Comparison of ENCODE assay signal across 11 cellular contexts in the genomic region with DNA sequence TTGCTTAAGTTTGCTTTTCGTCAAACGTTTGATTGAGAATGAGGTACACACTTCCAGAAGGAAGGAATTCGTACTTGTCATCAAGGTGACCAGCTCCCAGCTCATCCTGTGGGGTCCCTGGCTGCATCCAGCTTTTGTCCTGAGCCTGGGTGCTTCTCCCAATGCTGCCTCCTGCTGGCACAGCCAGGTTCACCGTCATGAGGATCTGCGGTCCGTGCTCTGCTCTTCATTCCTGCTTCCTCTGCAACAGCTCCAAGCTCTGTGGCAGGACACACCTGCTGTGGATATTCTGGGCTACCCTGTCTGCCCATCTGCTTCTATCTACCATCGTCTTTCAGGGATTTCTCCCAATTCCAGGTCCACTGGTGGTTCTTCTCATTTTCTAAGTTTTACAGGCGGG. TPM values are rescaled to one million over a fixed set of nuclear protein-coding genes. Genes with fewer than 3 reads are reported as not detected.
DNase-seq lines count a peak whose midpoint lies in the region; TF ChIP-seq lines count a peak whose summit lies in the region.
"Had no signal": no experiment of that assay in that cellular context is flagged by ENCODE, and none has a peak within 500 bp of the region (broad histone marks: within the 10 kb centered on the region; RNA-seq: fewer than 3 reads in every experiment).

No MANE protein-coding gene starts in this region.

- no peaks in the 10 kb centered on the region for H3K4me1 Mint-ChIP-seq in activated CD4-positive, alpha-beta T cell treated with anti-CD3 and anti-CD28 coated beads, Interleukin-2, amount 10 ng/mL, durations not matched to agents 24 days and 14 days
- no peaks in the 10 kb centered on the region for H3K4me1 Mint-ChIP-seq in nephron progenitor cell

- H3K36me3 Mint-ChIP-seq in activated CD4-positive, alpha-beta T cell treated with anti-CD3 and anti-CD28 coated beads, Interleukin-2, amount 10 ng/mL, durations not matched to agents 24 days and 14 days (ENCODE audit: low read depth) = no peaks in the 10 kb centered on the region
- no peaks in the 10 kb centered on the region for H3K36me3 Mint-ChIP-seq in nephron progenitor cell (ENCODE audit: low read depth)
- H3K36me3 Mint-ChIP-seq: CD8-positive, alpha-beta T cell had no signal

- in situ Hi-C loops in KBM-7 (cut with MboI; ENCODE audit: low pct_unique_long_range_greater_than_20kb, low sequenced_read_pairs) = no loop called here

- H3K4me3 ChIP-seq in choroid plexus epithelial cell (ENCODE audit: low read depth, low read length) = no peak overlapping the region
- H3K4me3 ChIP-seq: pancreas had no signal

- no peak overlapping the region for H3K4me3 Mint-ChIP-seq in activated CD4-positive, alpha-beta T cell treated with anti-CD3 and anti-CD28 coated beads, Interleukin-2, amount 10 ng/mL, durations not matched to agents 24 days and 14 days
- no peak overlapping the region for H3K4me3 Mint-ChIP-seq in nephron progenitor cell
- H3K4me3 Mint-ChIP-seq: CD8-positive, alpha-beta T cell had no signal

- intact Hi-C loops in activated CD4-positive, alpha-beta T cell treated with anti-CD3 and anti-CD28 coated beads, Interleukin-2, amount 10 ng/mL, durations not matched to agents 24 days and 14 days (cut with micrococcal nuclease) = no loop called here

- H3K9me3 Mint-ChIP-seq in activated CD4-positive, alpha-beta T cell treated with anti-CD3 and anti-CD28 coated beads, Interleukin-2, amount 10 ng/mL, durations not matched to agents 24 days and 14 days = no peaks in the 10 kb centered on the region
- H3K9me3 Mint-ChIP-seq in nephron progenitor cell = peaks cover 12% of the 10 kb centered on the region
- H3K9me3 Mint-ChIP-seq: CD8-positive, alpha-beta T cell had no signal

- peak; percentile 63 for TF ChIP-seq CTCF in choroid plexus epithelial cell (conservative IDR thresholded peaks at IDR 0.05; ENCODE audit: low read depth, low read length)
- peak; percentile 53 for TF ChIP-seq CTCF in nephron progenitor cell (IDR thresholded peaks at IDR 0.05)

- no peak overlapping the region for H3K27ac Mint-ChIP-seq in activated CD4-positive, alpha-beta T cell treated with anti-CD3 and anti-CD28 coated beads, Interleukin-2, amount 10 ng/mL, durations not matched to agents 24 days and 14 days
- H3K27ac Mint-ChIP-seq in nephron progenitor cell = no peak overlapping the region
- H3K27ac Mint-ChIP-seq: CD8-positive, alpha-beta T cell had no signal

- peaks cover 23% of the 10 kb centered on the region for H3K27me3 Mint-ChIP-seq in activated CD4-positive, alpha-beta T cell treated with anti-CD3 and anti-CD28 coated beads, Interleukin-2, amount 10 ng/mL, durations not matched to agents 24 days and 14 days
- H3K27me3 Mint-ChIP-seq in nephron progenitor cell (ENCODE audit: low read depth, poor library complexity) = peaks cover 59% of the 10 kb centered on the region

- DNase-seq in activated CD4-positive, alpha-beta T cell treated with anti-CD3 and anti-CD28 coated beads, Interleukin-2, amount 10 ng/mL, durations not matched to agents 24 days and 14 days = peak; percentile 62
- no peak for DNase-seq in activated CD4-positive, alpha-beta T cell treated with anti-CD3 and anti-CD28 coated beads for 1 hour
- DNase-seq in KBM-7 = peak; percentile 26
- peak; percentile 39 for DNase-seq in choroid plexus epithelial cell (ENCODE audit: low read depth)
- peak; percentile 64 for DNase-seq in nephron progenitor cell
- DNase-seq in A172 (ENCODE audit: low spot score) = no peak
- DNase-seq in NCI-H1092 (lab: John Stamatoyannopoulos, UW) = no peak
- no peak for DNase-seq in hippocampal formation (lab: John Stamatoyannopoulos, UW)
- DNase-seq: NCI-H1105, pancreas had no signal

RNA-seq across cellular contexts. Expression of a gene that starts 13.3 kb away (rescaled TPM):
- 0.54 and 0.77 TPM in 2 replicates for total RNA-seq in activated CD4-positive, alpha-beta T cell treated with anti-CD3 and anti-CD28 coated beads, Interleukin-2, amount 10 ng/mL, durations not matched to agents 24 days and 14 days
- total RNA-seq in A172 (2014; rRNA removed; shearing (Covaris generic)) = 0.65 and 1.9 TPM in 2 replicates

RNA-seq across cellular contexts. Expression of a gene that starts 57.0 kb away (rescaled TPM):
- total RNA-seq in activated CD4-positive, alpha-beta T cell treated with anti-CD3 and anti-CD28 coated beads, Interleukin-2, amount 10 ng/mL, durations not matched to agents 24 days and 14 days = 58.0 and 63.8 TPM in 2 replicates
- 20.5 and 28.6 TPM in 2 replicates for total RNA-seq in A172 (2014; rRNA removed; shearing (Covaris generic))

Comparison
In these comparisons a context has a peak if more than half of its experiments do, and no peak if none do; other contexts are left out.
1. DNase-seq: peak in activated CD4-positive, alpha-beta T cell treated with anti-CD3 and anti-CD28 coated beads, Interleukin-2, amount 10 ng/mL, durations not matched to agents 24 days and 14 days (single experiment), KBM-7 (single experiment), choroid plexus epithelial cell (single experiment) and nephron progenitor cell (single experiment); none in activated CD4-positive, alpha-beta T cell treated with anti-CD3 and anti-CD28 coated beads for 1 hour (single experiment), A172 (single experiment), NCI-H1092 (single experiment) and hippocampal formation (0 of 2).